ENCODE assay signal across 23 cellular contexts in the genomic region with DNA sequence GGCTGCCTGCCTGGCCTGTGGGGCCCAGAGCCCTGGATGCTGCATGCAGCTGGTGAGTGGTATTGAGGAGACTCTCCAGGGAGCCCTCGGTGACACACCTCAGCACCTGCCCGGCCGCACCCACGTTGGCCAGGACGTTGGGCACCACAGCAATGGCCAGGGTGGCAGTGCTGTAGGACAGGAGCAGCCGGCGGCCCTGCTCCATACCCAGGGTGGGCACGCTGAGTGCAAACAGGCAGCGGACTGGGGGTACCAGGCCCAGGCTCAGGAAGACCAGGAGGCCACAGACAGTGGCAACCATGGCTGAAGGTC. TPM values are rescaled to one million over a fixed set of nuclear protein-coding genes. Genes with fewer than 3 reads are reported as not detected.
DNase-seq lines count a peak whose midpoint lies in the region; ATAC-seq, FAIRE-seq and TF ChIP-seq lines count a peak whose summit lies in the region.
"Had no signal": no experiment of that assay in that cellular context is flagged by ENCODE, and none has a peak within 500 bp of the region (broad histone marks: within the 10 kb centered on the region; RNA-seq: fewer than 3 reads in every experiment).

No MANE protein-coding gene starts in this region.

- no peak for DNase-seq in T-helper 2 cell treated with Interferon-gamma antibody and Interleukin-4, amounts not matched to agents 5 μg/mL and 100 μg/mL, for 36 hours (ENCODE audit: low spot score)
- DNase-seq in T-helper 2 cell (no peak), frontal cortex (ENCODE audit: low spot score in 2 of 2) (no peak), body of pancreas (no peak)
- no peak for DNase-seq in stimulated activated naive CD8-positive, alpha-beta T cell treated with anti-CD3 and anti-CD28 coated beads, Interleukin-15, Interleukin-2, amounts not matched to agents 100 U/mL and 50 U/mL, for 24 hours
- no peak for DNase-seq in activated T-helper 1 cell treated with anti-CD3 and anti-CD28 coated beads, Interleukin-12 subunit alpha, Interleukin-12 subunit beta, Interleukin-2, Interleukin-4 antibody, amounts not matched to agents 30 ng/mL and 10 ng/mL and 1 ng/mL, durations not matched to agents 14 hours and 24 hours and 36 hours (ENCODE audit: low spot score)
- no peak for DNase-seq in central memory CD4-positive, alpha-beta T cell
- DNase-seq: DMS53, MG63, NCI-H1048, NCI-H1417 treated with DMSO at 0.1 percent for 48 hours, NCI-H187, NCI-H2107, NCI-H69, PC-9, SHP77 had no signal

- WGBS in body of pancreas, 2 donors: 86% methylated on average over 9 of the region's 9 CpGs; no CpG with 5 or more reads in 1 of the 2 donors

- ATAC-seq in stimulated activated naive CD8-positive, alpha-beta T cell treated with anti-CD3 and anti-CD28 coated beads, Interleukin-15, Interleukin-2, amounts not matched to agents 100 U/mL and 50 U/mL, for 24 hours: no peak
- ATAC-seq in body of pancreas: no peak

- peak overlapping the region; percentile 39 for H3K4me3 Mint-ChIP-seq in T-helper 2 cell treated with Interferon-gamma antibody and Interleukin-4, amounts not matched to agents 5 μg/mL and 100 μg/mL, for 36 hours
- H3K4me3 Mint-ChIP-seq in stimulated activated naive CD8-positive, alpha-beta T cell treated with anti-CD3 and anti-CD28 coated beads, Interleukin-15, Interleukin-2, amounts not matched to agents 100 ng/mL and 50 ng/mL, for 24 hours: no peak overlapping the region
- H3K4me3 Mint-ChIP-seq in activated T-helper 1 cell treated with anti-CD3 and anti-CD28 coated beads, Interleukin-12 subunit alpha, Interleukin-12 subunit beta, Interleukin-2, Interleukin-4 antibody, amounts not matched to agents 30 ng/mL and 10 ng/mL and 1 ng/mL, durations not matched to agents 14 hours and 24 hours and 36 hours: peak overlapping the region; percentile 38

- no peak overlapping the region for H3K27ac ChIP-seq in body of pancreas
- H3K27ac ChIP-seq: PC-9, SK-N-MC had no signal

- no peaks in the 10 kb centered on the region for H3K4me1 ChIP-seq in body of pancreas

- H3K27me3 ChIP-seq in body of pancreas: no peaks in the 10 kb centered on the region

- H3K27me3 Mint-ChIP-seq in T-helper 2 cell treated with Interferon-gamma antibody and Interleukin-4, amounts not matched to agents 5 μg/mL and 100 μg/mL, for 36 hours (ENCODE audit: low read depth): no peaks in the 10 kb centered on the region
- peaks cover 11% of the 10 kb centered on the region for H3K27me3 Mint-ChIP-seq in stimulated activated naive CD8-positive, alpha-beta T cell treated with anti-CD3 and anti-CD28 coated beads, Interleukin-15, Interleukin-2, amounts not matched to agents 100 ng/mL and 50 ng/mL, for 24 hours
- H3K27me3 Mint-ChIP-seq in activated T-helper 1 cell treated with anti-CD3 and anti-CD28 coated beads, Interleukin-12 subunit alpha, Interleukin-12 subunit beta, Interleukin-2, Interleukin-4 antibody, amounts not matched to agents 30 ng/mL and 10 ng/mL and 1 ng/mL, durations not matched to agents 14 hours and 24 hours and 36 hours (ENCODE audit: insufficient read depth): peaks cover 3% of the 10 kb centered on the region

- TF ChIP-seq CTCF in body of pancreas (IDR thresholded peaks at IDR 0.05): no peak

- H3K27ac Mint-ChIP-seq in T-helper 2 cell treated with Interferon-gamma antibody and Interleukin-4, amounts not matched to agents 5 μg/mL and 100 μg/mL, for 36 hours: peak overlapping the region; percentile 88
- peak overlapping the region; percentile 21 for H3K27ac Mint-ChIP-seq in stimulated activated naive CD8-positive, alpha-beta T cell treated with anti-CD3 and anti-CD28 coated beads, Interleukin-15, Interleukin-2, amounts not matched to agents 100 ng/mL and 50 ng/mL, for 24 hours
- H3K27ac Mint-ChIP-seq in activated T-helper 1 cell treated with anti-CD3 and anti-CD28 coated beads, Interleukin-12 subunit alpha, Interleukin-12 subunit beta, Interleukin-2, Interleukin-4 antibody, amounts not matched to agents 30 ng/mL and 10 ng/mL and 1 ng/mL, durations not matched to agents 14 hours and 24 hours and 36 hours: no peak overlapping the region

- intact Hi-C loops in activated T-helper 1 cell treated with anti-CD3 and anti-CD28 coated beads, Interleukin-12 subunit alpha, Interleukin-12 subunit beta, Interleukin-2, Interleukin-4 antibody, amounts not matched to agents 30 ng/mL and 10 ng/mL and 1 ng/mL, durations not matched to agents 14 hours and 24 hours and 36 hours (cut with micrococcal nuclease): loop anchor here (1.0 to 2.0 kb wide), 6 partner anchors 8 to 143 kb away; a partner anchor contains a TSS
- intact Hi-C loops in body of pancreas (cut with DNase I): no loop called here

- no peak for FAIRE-seq in frontal cortex (lab: Jason Lieb, UNC)
- FAIRE-seq: D721Med, GM19239 had no signal

- H3K9me3 Mint-ChIP-seq in T-helper 2 cell treated with Interferon-gamma antibody and Interleukin-4, amounts not matched to agents 5 μg/mL and 100 μg/mL, for 36 hours: no peaks in the 10 kb centered on the region
- H3K9me3 Mint-ChIP-seq in stimulated activated naive CD8-positive, alpha-beta T cell treated with anti-CD3 and anti-CD28 coated beads, Interleukin-15, Interleukin-2, amounts not matched to agents 100 ng/mL and 50 ng/mL, for 24 hours: no peaks in the 10 kb centered on the region
- no peaks in the 10 kb centered on the region for H3K9me3 Mint-ChIP-seq in activated T-helper 1 cell treated with anti-CD3 and anti-CD28 coated beads, Interleukin-12 subunit alpha, Interleukin-12 subunit beta, Interleukin-2, Interleukin-4 antibody, amounts not matched to agents 30 ng/mL and 10 ng/mL and 1 ng/mL, durations not matched to agents 14 hours and 24 hours and 36 hours

- no peak overlapping the region for H3K4me3 ChIP-seq in body of pancreas
- H3K4me3 ChIP-seq: MG63, PC-9, SK-N-MC had no signal

- TF ChIP-seq POLR2A in body of pancreas (IDR thresholded peaks at IDR 0.05): no peak

- peaks cover 24% of the 10 kb centered on the region for H3K4me1 Mint-ChIP-seq in T-helper 2 cell treated with Interferon-gamma antibody and Interleukin-4, amounts not matched to agents 5 μg/mL and 100 μg/mL, for 36 hours (ENCODE audit: low read depth)
- H3K4me1 Mint-ChIP-seq in stimulated activated naive CD8-positive, alpha-beta T cell treated with anti-CD3 and anti-CD28 coated beads, Interleukin-15, Interleukin-2, amounts not matched to agents 100 ng/mL and 50 ng/mL, for 24 hours (ENCODE audit: low read depth): peaks cover 6% of the 10 kb centered on the region
- peaks cover 16% of the 10 kb centered on the region for H3K4me1 Mint-ChIP-seq in activated T-helper 1 cell treated with anti-CD3 and anti-CD28 coated beads, Interleukin-12 subunit alpha, Interleukin-12 subunit beta, Interleukin-2, Interleukin-4 antibody, amounts not matched to agents 30 ng/mL and 10 ng/mL and 1 ng/mL, durations not matched to agents 14 hours and 24 hours and 36 hours (ENCODE audit: low read depth)

- H3K9me3 ChIP-seq in body of pancreas: no peaks in the 10 kb centered on the region
- H3K9me3 ChIP-seq: MG63 had no signal

- H3K36me3 Mint-ChIP-seq in T-helper 2 cell treated with Interferon-gamma antibody and Interleukin-4, amounts not matched to agents 5 μg/mL and 100 μg/mL, for 36 hours (ENCODE audit: low read depth): no peaks in the 10 kb centered on the region
- no peaks in the 10 kb centered on the region for H3K36me3 Mint-ChIP-seq in stimulated activated naive CD8-positive, alpha-beta T cell treated with anti-CD3 and anti-CD28 coated beads, Interleukin-15, Interleukin-2, amounts not matched to agents 100 ng/mL and 50 ng/mL, for 24 hours (ENCODE audit: low read depth)
- no peaks in the 10 kb centered on the region for H3K36me3 Mint-ChIP-seq in activated T-helper 1 cell treated with anti-CD3 and anti-CD28 coated beads, Interleukin-12 subunit alpha, Interleukin-12 subunit beta, Interleukin-2, Interleukin-4 antibody, amounts not matched to agents 30 ng/mL and 10 ng/mL and 1 ng/mL, durations not matched to agents 14 hours and 24 hours and 36 hours (ENCODE audit: low read depth)

- H3K36me3 ChIP-seq in body of pancreas (replicated peaks in 1 of 2; ENCODE audit: insufficient read depth in 1 of 2, low read depth in 2 of 2): no peaks in the 10 kb centered on the region
- H3K36me3 ChIP-seq: MG63 had no signal

RNA-seq across cellular contexts. Expression of a gene that starts 4.7 kb away (rescaled TPM):
- total RNA-seq in activated T-helper 1 cell treated with anti-CD3 and anti-CD28 coated beads, Interleukin-12 subunit alpha, Interleukin-12 subunit beta, Interleukin-2, Interleukin-4 antibody, amounts not matched to agents 30 ng/mL and 10 ng/mL and 1 ng/mL, durations not matched to agents 14 hours and 24 hours and 36 hours: 0.26 and 0.47 TPM in 2 replicates
- total RNA-seq in frontal cortex (not detected), body of pancreas (not detected)
- total RNA-seq: A172, H4, NCI-H460, PC-9 had no signal

RNA-seq across cellular contexts. Expression of a gene that starts 32.4 kb away (rescaled TPM):
- total RNA-seq in activated T-helper 1 cell treated with anti-CD3 and anti-CD28 coated beads, Interleukin-12 subunit alpha, Interleukin-12 subunit beta, Interleukin-2, Interleukin-4 antibody, amounts not matched to agents 30 ng/mL and 10 ng/mL and 1 ng/mL, durations not matched to agents 14 hours and 24 hours and 36 hours: 1.2 and 1.7 TPM in 2 replicates
- total RNA-seq in frontal cortex (11.4 TPM), body of pancreas (10 to 100 TPM; 11.2 to 13.8 TPM)
